In the genomic region with DNA sequence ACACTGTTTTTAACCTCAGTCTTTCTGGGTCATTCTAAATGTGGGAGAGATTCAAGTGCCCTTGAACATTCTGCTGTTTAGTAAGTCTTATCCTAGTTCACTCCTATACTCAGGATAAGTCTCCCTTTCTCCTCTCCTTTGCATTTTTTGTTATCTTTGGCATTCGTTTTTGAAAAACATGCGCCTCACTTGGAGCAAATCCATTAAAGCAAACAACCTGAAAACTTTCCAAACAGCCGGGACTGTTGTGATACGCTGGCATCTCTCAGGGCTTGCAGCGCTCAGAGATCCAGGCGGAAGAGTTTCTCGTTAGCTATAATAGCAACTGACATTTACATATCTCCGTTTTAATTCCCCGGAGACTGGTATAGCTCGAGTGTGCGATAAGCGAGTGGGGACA, we compare ENCODE assay signal across 10 cellular contexts.
DNase-seq lines count a peak whose midpoint lies in the region; ATAC-seq and TF ChIP-seq lines count a peak whose summit lies in the region.
"Had no signal": no experiment of that assay in that cellular context is flagged by ENCODE, and none has a peak within 500 bp of the region (broad histone marks: within the 10 kb centered on the region; RNA-seq: fewer than 3 reads in every experiment).

No MANE protein-coding gene starts in this region.

- H3K27me3 ChIP-seq in psoas muscle (ENCODE audit: insufficient read depth in 3 of 3, low read length in 2 of 3) (no peaks in the 10 kb centered on the region), spleen (replicated peaks in 1 of 7) (no peaks in the 10 kb centered on the region)

- H3K27ac Mint-ChIP-seq in Calu3 (ENCODE audit: unreplicated experiment) = no peak overlapping the region

- H3K27ac ChIP-seq in psoas muscle (no peak overlapping the region), spleen (no peak overlapping the region)

- DNase-seq in Calu3 (no peak), Right ventricle myocardium superior (no peak), psoas muscle (no peak), spleen (no peak), HuH-7 (ENCODE audit: low spot score) (no peak), NCI-H510A (lab: John Stamatoyannopoulos, UW) (no peak)
- DNase-seq: effector CD4-positive, alpha-beta T cell; KG1 had no signal

- H3K27me3 Mint-ChIP-seq in Calu3 (ENCODE audit: unreplicated experiment) = no peaks in the 10 kb centered on the region

- H3K4me1 Mint-ChIP-seq in Calu3 (ENCODE audit: low read depth, unreplicated experiment) = peaks cover 7% of the 10 kb centered on the region

- H3K4me3 ChIP-seq in psoas muscle (peak overlapping the region; percentile 52), spleen (no peak overlapping the region)

- CTCF ChIA-PET in Calu3 (lab: Charles Lee) = interaction anchor here (1.2 kb wide), 1 partner anchor 109 kb away, joined by 3 read pairs; no protein-coding TSS in a partner anchor

- peak overlapping the region; percentile 23 for H3K4me3 Mint-ChIP-seq in Calu3 (ENCODE audit: low read depth, unreplicated experiment)

- intact Hi-C loops in Calu3 (cut with micrococcal nuclease; ENCODE audit: unreplicated experiment) (no loop called here), Right ventricle myocardium superior (cut with DNase I) (no loop called here), psoas muscle (cut with DNase I) (loop anchor here in 1 of 2 donors (2.0 kb wide), 1 partner anchor 24 kb away; no protein-coding TSS in a partner anchor), spleen (cut with DNase I; ENCODE audit: low total_unique reads) (no loop called here)

- no peaks in the 10 kb centered on the region for H3K36me3 ChIP-seq in psoas muscle (ENCODE audit: insufficient read depth in 1 of 2, low read depth in 1 of 2)
- no peaks in the 10 kb centered on the region for H3K36me3 ChIP-seq in spleen

- H3K36me3 Mint-ChIP-seq in Calu3 (ENCODE audit: insufficient read depth, unreplicated experiment) = no peaks in the 10 kb centered on the region

- no TSS peak for BruUV-seq in Calu3 (replicated peaks; lab: Mats Ljungman, UMichigan)

- TF ChIP-seq CTCF in Calu3 (IDR thresholded peaks at IDR 0.05; ENCODE audit: unreplicated experiment) (no peak), psoas muscle (IDR thresholded peaks at IDR 0.05) (no peak), spleen (IDR thresholded peaks at IDR 0.05 in 8 of 11, conservative IDR thresholded peaks at IDR 0.05 in 3 of 11) (no peak)

- TF ChIP-seq POLR2A in spleen (IDR thresholded peaks at IDR 0.05) = no peak

- H3K9me3 ChIP-seq in psoas muscle (no peaks in the 10 kb centered on the region), spleen (no peaks in the 10 kb centered on the region)

- H3K4me1 ChIP-seq in psoas muscle (peaks cover 3% of the 10 kb centered on the region), spleen (no peaks in the 10 kb centered on the region)

- ATAC-seq in SK-N-SH treated with all-trans-retinoic acid at 6 μM for 48 hours (peak; percentile 92), Right ventricle myocardium superior (ENCODE audit: poor library complexity) (peak; percentile 82), psoas muscle (no peak), GM21360 (IDR thresholded peaks at IDR 0.05; ENCODE audit: unreplicated experiment) (no peak)

- no peaks in the 10 kb centered on the region for H3K9me3 Mint-ChIP-seq in Calu3 (ENCODE audit: low read depth, unreplicated experiment)

- 15 to 23% (median 17%) methylated on average over 12 of the region's 12 CpGs for WGBS in psoas muscle, 3 donors
- WGBS in spleen, 5 donors = 73 to 83% (median 82%) methylated on average over 12 of the region's 12 CpGs

TF ChIP-seq in SK-N-SH treated with all-trans-retinoic acid at 6 μM for 48 hours, 23 proteins besides CTCF, POLR2A, EP300 and RAD21:
- TF ChIP-seq PATZ1 (CRISPR knock-in tag; IDR thresholded peaks at IDR 0.05; ENCODE audit: borderline replicate concordance) (no peak), GLIS3 (CRISPR knock-in tag; IDR thresholded peaks at IDR 0.05) (no peak)

Comparison
In these comparisons a context has a peak if more than half of its experiments do, and no peak if none do; other contexts are left out.
1. ATAC-seq: peak in SK-N-SH treated with all-trans-retinoic acid at 6 μM for 48 hours (single experiment) and Right ventricle myocardium superior (single experiment); none in psoas muscle (0 of 4) and GM21360 (single experiment).